1 cellular context compared by ENCODE assay signal in the genomic region with DNA sequence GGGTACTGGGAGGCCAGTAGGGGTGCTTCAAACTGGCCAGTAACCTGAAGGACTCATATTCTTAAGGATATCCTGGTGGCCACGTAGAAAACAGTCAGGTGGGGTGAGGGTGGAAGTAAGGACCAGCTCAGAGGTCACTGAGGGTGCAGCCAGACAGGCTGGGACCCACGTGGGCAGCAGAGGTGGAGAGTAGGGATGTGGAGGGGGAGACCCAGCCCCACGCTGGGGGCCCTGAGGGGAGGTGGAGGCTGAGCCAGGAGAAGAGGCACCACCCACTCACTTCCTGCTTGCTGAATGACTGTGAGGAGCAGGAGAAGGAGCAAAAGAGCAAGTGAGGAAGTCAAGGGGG.
TF ChIP-seq lines count a peak whose summit lies in the region.

No MANE protein-coding gene starts in this region.

TF ChIP-seq in GM23338, 12 proteins besides CTCF, POLR2A, EP300 and RAD21 (continued from another document):
- TF ChIP-seq, protein P1, sequence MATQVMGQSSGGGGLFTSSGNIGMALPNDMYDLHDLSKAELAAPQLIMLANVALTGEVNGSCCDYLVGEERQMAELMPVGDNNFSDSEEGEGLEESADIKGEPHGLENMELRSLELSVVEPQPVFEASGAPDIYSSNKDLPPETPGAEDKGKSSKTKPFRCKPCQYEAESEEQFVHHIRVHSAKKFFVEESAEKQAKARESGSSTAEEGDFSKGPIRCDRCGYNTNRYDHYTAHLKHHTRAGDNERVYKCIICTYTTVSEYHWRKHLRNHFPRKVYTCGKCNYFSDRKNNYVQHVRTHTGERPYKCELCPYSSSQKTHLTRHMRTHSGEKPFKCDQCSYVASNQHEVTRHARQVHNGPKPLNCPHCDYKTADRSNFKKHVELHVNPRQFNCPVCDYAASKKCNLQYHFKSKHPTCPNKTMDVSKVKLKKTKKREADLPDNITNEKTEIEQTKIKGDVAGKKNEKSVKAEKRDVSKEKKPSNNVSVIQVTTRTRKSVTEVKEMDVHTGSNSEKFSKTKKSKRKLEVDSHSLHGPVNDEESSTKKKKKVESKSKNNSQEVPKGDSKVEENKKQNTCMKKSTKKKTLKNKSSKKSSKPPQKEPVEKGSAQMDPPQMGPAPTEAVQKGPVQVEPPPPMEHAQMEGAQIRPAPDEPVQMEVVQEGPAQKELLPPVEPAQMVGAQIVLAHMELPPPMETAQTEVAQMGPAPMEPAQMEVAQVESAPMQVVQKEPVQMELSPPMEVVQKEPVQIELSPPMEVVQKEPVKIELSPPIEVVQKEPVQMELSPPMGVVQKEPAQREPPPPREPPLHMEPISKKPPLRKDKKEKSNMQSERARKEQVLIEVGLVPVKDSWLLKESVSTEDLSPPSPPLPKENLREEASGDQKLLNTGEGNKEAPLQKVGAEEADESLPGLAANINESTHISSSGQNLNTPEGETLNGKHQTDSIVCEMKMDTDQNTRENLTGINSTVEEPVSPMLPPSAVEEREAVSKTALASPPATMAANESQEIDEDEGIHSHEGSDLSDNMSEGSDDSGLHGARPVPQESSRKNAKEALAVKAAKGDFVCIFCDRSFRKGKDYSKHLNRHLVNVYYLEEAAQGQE (IDR thresholded peaks at IDR 0.05; ENCODE audit: unreplicated experiment) = no peak
- TF ChIP-seq, protein P2, sequence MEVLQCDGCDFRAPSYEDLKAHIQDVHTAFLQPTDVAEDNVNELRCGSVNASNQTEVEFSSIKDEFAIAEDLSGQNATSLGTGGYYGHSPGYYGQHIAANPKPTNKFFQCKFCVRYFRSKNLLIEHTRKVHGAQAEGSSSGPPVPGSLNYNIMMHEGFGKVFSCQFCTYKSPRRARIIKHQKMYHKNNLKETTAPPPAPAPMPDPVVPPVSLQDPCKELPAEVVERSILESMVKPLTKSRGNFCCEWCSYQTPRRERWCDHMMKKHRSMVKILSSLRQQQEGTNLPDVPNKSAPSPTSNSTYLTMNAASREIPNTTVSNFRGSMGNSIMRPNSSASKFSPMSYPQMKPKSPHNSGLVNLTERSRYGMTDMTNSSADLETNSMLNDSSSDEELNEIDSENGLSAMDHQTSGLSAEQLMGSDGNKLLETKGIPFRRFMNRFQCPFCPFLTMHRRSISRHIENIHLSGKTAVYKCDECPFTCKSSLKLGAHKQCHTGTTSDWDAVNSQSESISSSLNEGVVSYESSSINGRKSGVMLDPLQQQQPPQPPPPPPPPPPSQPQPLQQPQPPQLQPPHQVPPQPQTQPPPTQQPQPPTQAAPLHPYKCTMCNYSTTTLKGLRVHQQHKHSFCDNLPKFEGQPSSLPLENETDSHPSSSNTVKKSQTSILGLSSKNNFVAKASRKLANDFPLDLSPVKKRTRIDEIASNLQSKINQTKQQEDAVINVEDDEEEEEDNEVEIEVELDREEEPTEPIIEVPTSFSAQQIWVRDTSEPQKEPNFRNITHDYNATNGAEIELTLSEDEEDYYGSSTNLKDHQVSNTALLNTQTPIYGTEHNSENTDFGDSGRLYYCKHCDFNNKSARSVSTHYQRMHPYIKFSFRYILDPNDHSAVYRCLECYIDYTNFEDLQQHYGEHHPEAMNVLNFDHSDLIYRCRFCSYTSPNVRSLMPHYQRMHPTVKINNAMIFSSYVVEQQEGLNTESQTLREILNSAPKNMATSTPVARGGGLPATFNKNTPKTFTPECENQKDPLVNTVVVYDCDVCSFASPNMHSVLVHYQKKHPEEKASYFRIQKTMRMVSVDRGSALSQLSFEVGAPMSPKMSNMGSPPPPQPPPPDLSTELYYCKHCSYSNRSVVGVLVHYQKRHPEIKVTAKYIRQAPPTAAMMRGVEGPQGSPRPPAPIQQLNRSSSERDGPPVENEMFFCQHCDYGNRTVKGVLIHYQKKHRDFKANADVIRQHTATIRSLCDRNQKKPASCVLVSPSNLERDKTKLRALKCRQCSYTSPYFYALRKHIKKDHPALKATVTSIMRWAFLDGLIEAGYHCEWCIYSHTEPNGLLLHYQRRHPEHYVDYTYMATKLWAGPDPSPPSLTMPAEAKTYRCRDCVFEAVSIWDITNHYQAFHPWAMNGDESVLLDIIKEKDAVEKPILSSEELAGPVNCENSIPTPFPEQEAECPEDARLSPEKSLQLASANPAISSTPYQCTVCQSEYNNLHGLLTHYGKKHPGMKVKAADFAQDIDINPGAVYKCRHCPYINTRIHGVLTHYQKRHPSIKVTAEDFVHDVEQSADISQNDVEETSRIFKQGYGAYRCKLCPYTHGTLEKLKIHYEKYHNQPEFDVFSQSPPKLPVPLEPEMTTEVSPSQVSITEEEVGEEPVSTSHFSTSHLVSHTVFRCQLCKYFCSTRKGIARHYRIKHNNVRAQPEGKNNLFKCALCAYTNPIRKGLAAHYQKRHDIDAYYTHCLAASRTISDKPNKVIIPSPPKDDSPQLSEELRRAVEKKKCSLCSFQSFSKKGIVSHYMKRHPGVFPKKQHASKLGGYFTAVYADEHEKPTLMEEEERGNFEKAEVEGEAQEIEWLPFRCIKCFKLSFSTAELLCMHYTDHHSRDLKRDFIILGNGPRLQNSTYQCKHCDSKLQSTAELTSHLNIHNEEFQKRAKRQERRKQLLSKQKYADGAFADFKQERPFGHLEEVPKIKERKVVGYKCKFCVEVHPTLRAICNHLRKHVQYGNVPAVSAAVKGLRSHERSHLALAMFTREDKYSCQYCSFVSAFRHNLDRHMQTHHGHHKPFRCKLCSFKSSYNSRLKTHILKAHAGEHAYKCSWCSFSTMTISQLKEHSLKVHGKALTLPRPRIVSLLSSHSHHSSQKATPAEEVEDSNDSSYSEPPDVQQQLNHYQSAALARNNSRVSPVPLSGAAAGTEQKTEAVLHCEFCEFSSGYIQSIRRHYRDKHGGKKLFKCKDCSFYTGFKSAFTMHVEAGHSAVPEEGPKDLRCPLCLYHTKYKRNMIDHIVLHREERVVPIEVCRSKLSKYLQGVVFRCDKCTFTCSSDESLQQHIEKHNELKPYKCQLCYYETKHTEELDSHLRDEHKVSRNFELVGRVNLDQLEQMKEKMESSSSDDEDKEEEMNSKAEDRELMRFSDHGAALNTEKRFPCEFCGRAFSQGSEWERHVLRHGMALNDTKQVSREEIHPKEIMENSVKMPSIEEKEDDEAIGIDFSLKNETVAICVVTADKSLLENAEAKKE (CRISPR knock-in tag; IDR thresholded peaks at IDR 0.05) = no peak
- no peak for TF ChIP-seq POLR2AphosphoS5 (IDR thresholded peaks at IDR 0.05; ENCODE audit: low read depth)
